In the genomic region with DNA sequence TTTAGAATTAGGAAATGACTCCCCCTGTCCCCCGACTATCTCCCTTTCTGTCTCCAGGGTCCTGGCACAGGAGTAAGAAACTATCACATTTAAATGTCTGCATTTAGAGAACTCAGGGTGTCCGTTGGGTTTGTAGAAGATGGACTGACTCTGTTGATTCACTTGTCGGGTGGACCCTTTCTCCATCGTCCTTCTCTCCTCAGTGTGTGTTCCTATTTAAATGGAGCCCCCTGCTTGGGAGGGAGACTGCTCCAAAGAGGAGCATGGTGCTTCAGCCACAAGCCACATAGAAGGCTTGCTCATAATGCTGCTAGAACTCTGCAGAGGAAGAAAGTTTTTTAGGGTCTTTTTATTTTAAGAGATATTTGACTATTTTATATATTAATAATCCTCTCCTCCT, we compare ENCODE assay signal across 15 cellular contexts.
"Had no signal": no experiment of that assay in that cellular context is flagged by ENCODE, and none has a peak within 500 bp of the region (broad histone marks: within the 10 kb centered on the region; RNA-seq: fewer than 3 reads in every experiment).

No MANE protein-coding gene starts in this region.

- DNase-seq: colonic mucosa; dermis blood vessel endothelial cell; esophagus squamous epithelium; foreskin fibroblast; heart left ventricle; hippocampal formation; kidney glomerular epithelial cell; lower lobe of right lung; midbrain; sigmoid colon; small intestine; stimulated activated CD4-positive, alpha-beta T cell treated with anti-CD3 and anti-CD28 coated beads, Interleukin-12 subunit alpha, Interleukin-12 subunit beta, amount 100 ng/mL, for 4 hours; stimulated activated naive CD4-positive, alpha-beta T cell treated with Interleukin-2 at 50 U/mL for 16 hours; trophoblast cell had no signal

- FAIRE-seq: small intestine had no signal

- H3K9me3 ChIP-seq: colonic mucosa had no signal

- H3K4me3 ChIP-seq: colonic mucosa, esophagus squamous epithelium, heart left ventricle, lower lobe of right lung, sigmoid colon had no signal

- ATAC-seq: heart left ventricle; lower lobe of right lung; natural killer cell treated with Interleukin-12 subunit alpha and Interleukin-12 subunit beta and Interleukin-15 and Interleukin-18, amount 100 ng/mL, for 72 hours had no signal

- H3K36me3 ChIP-seq: colonic mucosa, esophagus squamous epithelium, heart left ventricle, lower lobe of right lung, sigmoid colon had no signal

- H3K4me1 ChIP-seq: colonic mucosa, esophagus squamous epithelium had no signal

- H3K27ac ChIP-seq: colonic mucosa, esophagus squamous epithelium, heart left ventricle, lower lobe of right lung, sigmoid colon had no signal

- H3K27me3 ChIP-seq: colonic mucosa, esophagus squamous epithelium, heart left ventricle, sigmoid colon had no signal
